22 cellular contexts compared by ENCODE assay signal in genomic region chr17:82740906-82741759, GRCh38. TPM values are rescaled to one million over a fixed set of nuclear protein-coding genes. Genes with fewer than 3 reads are reported as not detected.
A peak's percentile ranks its signal among the peaks of the same experiment; 100 is the strongest.
DNase-seq lines count a peak whose midpoint lies in the region; ATAC-seq and TF ChIP-seq lines count a peak whose summit lies in the region.
"Had no signal": no experiment of that assay in that cellular context is flagged by ENCODE, and none has a peak within 500 bp of the region (broad histone marks: within the 10 kb centered on the region; RNA-seq: fewer than 3 reads in every experiment).

No MANE protein-coding gene starts in this region.

- no peaks in the 10 kb centered on the region for H3K79me1 ChIP-seq in H9 (ENCODE audit: insufficient read depth, low read depth, low read length, poor library complexity, severe bottlenecking)

- peaks cover 2% of the 10 kb centered on the region; the same call in 1 of the 2 replicates for H3K27me3 Mint-ChIP-seq in H9 (ENCODE audit: low read depth)
- H3K27me3 Mint-ChIP-seq: activated CD4-positive, alpha-beta memory T cell treated with anti-CD3 and anti-CD28 coated beads for 36 hours had no signal

- no peak overlapping the region for H3K4me3 Mint-ChIP-seq in H9
- H3K4me3 Mint-ChIP-seq: activated CD4-positive, alpha-beta memory T cell treated with anti-CD3 and anti-CD28 coated beads for 36 hours; CD8-positive, alpha-beta T cell; nephron had no signal

- H3K18ac ChIP-seq in H9 (ENCODE audit: insufficient read length, low read depth, low read length) = no peak overlapping the region

- H3K23ac ChIP-seq in H9 (ENCODE audit: insufficient read length, low read depth, low read length) = no peak overlapping the region

- peaks cover 19 to 20% of the 10 kb centered on the region in 2 experiments for H3K4me1 Mint-ChIP-seq in H9
- H3K4me1 Mint-ChIP-seq: nephron had no signal

- H2BK5ac ChIP-seq in H9 (ENCODE audit: insufficient read length, low read length) = no peak overlapping the region

- H2AFZ ChIP-seq in HCT116 (ENCODE audit: low read depth, low read length, poor library complexity, severe bottlenecking) = no peak overlapping the region
- H2AFZ ChIP-seq in H9 (ENCODE audit: low read length) = no peak overlapping the region

- H3K79me2 ChIP-seq in HCT116 (ENCODE audit: insufficient read depth, low read length) = no peaks in the 10 kb centered on the region
- H3K79me2 ChIP-seq in H9 (ENCODE audit: insufficient read depth, low read length) = no peaks in the 10 kb centered on the region

- H3K9me3 Mint-ChIP-seq in H9 = peaks cover 23 to 25% of the 10 kb centered on the region in 2 experiments

- no peak overlapping the region for H2BK12ac ChIP-seq in H9 (ENCODE audit: insufficient read length, low read depth, low read length)

- no peaks in the 10 kb centered on the region for H3K9me2 ChIP-seq in HCT116 (ENCODE audit: insufficient read depth)

- no TSS peak for BruUV-seq in HCT116 (replicated peaks; lab: Mats Ljungman, UMichigan)

- no peak overlapping the region for H2AK5ac ChIP-seq in H9 (ENCODE audit: insufficient read length, low read length)

- no peak overlapping the region for H4K91ac ChIP-seq in H9 (ENCODE audit: insufficient read length, low read depth, low read length)

- peaks cover 17 to 24% of the 10 kb centered on the region in 2 experiments; a peak in 3 of 4 replicates for H3K9me3 ChIP-seq in HCT116 (ENCODE audit: control insufficient read depth in 1 of 2, insufficient read depth in 1 of 2, low read depth in 1 of 2, low read length in 2 of 2)
- H3K9me3 ChIP-seq in Peyer's patch = peaks cover 0 to 6% (median 2%) of the 10 kb centered on the region in 4 donors
- peaks cover 4% of the 10 kb centered on the region for H3K9me3 ChIP-seq in lower lobe of right lung
- H3K9me3 ChIP-seq in H9 (ENCODE audit: control insufficient read depth, low read depth, low read length) = no peaks in the 10 kb centered on the region
- H3K9me3 ChIP-seq: sigmoid colon had no signal

- H3K23me2 ChIP-seq in H9 (ENCODE audit: insufficient read length, low read depth, low read length, poor library complexity, severe bottlenecking) = no peaks in the 10 kb centered on the region

- no peaks in the 10 kb centered on the region for H4K20me1 ChIP-seq in HCT116 (ENCODE audit: insufficient read depth)
- H4K20me1 ChIP-seq in H9 (ENCODE audit: control insufficient read depth, insufficient read depth, insufficient read length) = no peaks in the 10 kb centered on the region

- H3K27me3 ChIP-seq in HCT116 (ENCODE audit: insufficient read depth, low read length) (no peaks in the 10 kb centered on the region), Peyer's patch (no peaks in the 10 kb centered on the region), lower lobe of right lung (ENCODE audit: low read depth) (no peaks in the 10 kb centered on the region), H9 (ENCODE audit: insufficient read depth, low read length) (no peaks in the 10 kb centered on the region)
- H3K27me3 ChIP-seq: brain microvascular endothelial cell, heart right ventricle, sigmoid colon, uterus had no signal

- no CpG with 5 or more reads among the region's 10 CpGs for WGBS in H9 (ENCODE audit: extremely low coverage, insufficient read length, low lambda C conversion rate)

- no peak for TF ChIP-seq RAD21 in HCT116 (IDR thresholded peaks at IDR 0.05; ENCODE audit: low read depth)

- POLR2A ChIA-PET in HCT116 (lab: Charles Lee) = interaction anchor here (0.9 kb wide), 1 partner anchor 25 kb away, joined by 3 read pairs; the partner anchor contains the start of gene FN3KRP

- H3K4me1 ChIP-seq in HCT116 (ENCODE audit: control insufficient read depth in 1 of 2, insufficient read depth in 2 of 2, low read length in 2 of 2) (no peaks in the 10 kb centered on the region), Peyer's patch (peaks cover 0 to 9% (median 0%) of the 10 kb centered on the region in 4 donors), lower lobe of right lung (peaks cover 7% of the 10 kb centered on the region), H9 (ENCODE audit: insufficient read depth, low read length) (no peaks in the 10 kb centered on the region)
- H3K4me1 ChIP-seq: uterus had no signal

- H3K36me3 Mint-ChIP-seq in H9 (ENCODE audit: insufficient read depth in 1 of 3, low read depth in 3 of 3) = peaks cover 40 to 58% (median 56%) of the 10 kb centered on the region in 3 experiments

- H4K8ac ChIP-seq in H9 (replicated peaks; ENCODE audit: insufficient read length, low read depth, low read length) = no peak overlapping the region

- H3K9ac ChIP-seq in HCT116 (ENCODE audit: low read length) = no peak overlapping the region
- no peak overlapping the region for H3K9ac ChIP-seq in H9 (ENCODE audit: extremely low read depth, insufficient read length, low read length)

- H3K27ac ChIP-seq in HCT116 (ENCODE audit: low read depth, low read length) = no peak overlapping the region
- peak overlapping the region in 2 of 4 donors; percentile 39 to 68 for H3K27ac ChIP-seq in Peyer's patch
- H3K27ac ChIP-seq in epithelial cell of prostate = no peak overlapping the region
- no peak overlapping the region for H3K27ac ChIP-seq in lower lobe of right lung
- no peak overlapping the region for H3K27ac ChIP-seq in H9 (ENCODE audit: insufficient read length, low read depth, low read length)
- H3K27ac ChIP-seq: brain microvascular endothelial cell, heart right ventricle, left lung, sigmoid colon, uterus had no signal

- H3K27ac Mint-ChIP-seq in H9 = no peak overlapping the region
- H3K27ac Mint-ChIP-seq: activated CD4-positive, alpha-beta memory T cell treated with anti-CD3 and anti-CD28 coated beads for 36 hours; CD8-positive, alpha-beta T cell; nephron had no signal

- H4K5ac ChIP-seq in H9 (ENCODE audit: insufficient read length, low read depth, low read length) = no peak overlapping the region

- H3K4me2 ChIP-seq in HCT116 (ENCODE audit: low read length) (no peak overlapping the region), H9 (ENCODE audit: insufficient read depth, insufficient read length, low read length) (no peak overlapping the region)

- no peak overlapping the region for H2BK20ac ChIP-seq in H9 (ENCODE audit: low read depth, low read length, poor library complexity, severe bottlenecking)

- CTCF ChIA-PET in HCT116 (lab: Charles Lee) = no interaction called here

- TF ChIP-seq CTCF in HCT116 (IDR thresholded peaks at IDR 0.05 in 2 of 3, conservative IDR thresholded peaks at IDR 0.05 in 1 of 3; ENCODE audit: borderline replicate concordance in 1 of 3, insufficient read depth in 1 of 3, low read depth in 2 of 3, low read length in 2 of 3) (no peak), Peyer's patch (IDR thresholded peaks at IDR 0.05) (no peak), lower lobe of right lung (IDR thresholded peaks at IDR 0.05) (no peak), H9 (conservative IDR thresholded peaks at IDR 0.05) (no peak)

- H2BK120ac ChIP-seq in H9 (ENCODE audit: low read depth, low read length, poor library complexity, severe bottlenecking) = no peak overlapping the region

- intact Hi-C loops in HCT116 (cut with micrococcal nuclease) (no loop called here), lower lobe of right lung (cut with DNase I) (no loop called here)

- no peak for DNase-seq in HCT116 (ENCODE audit: low read depth, low spot score)
- DNase-seq in Peyer's patch = peak in 2 of 3 donors; percentile 75 to 84
- peak; percentile 45 for DNase-seq in epithelial cell of prostate (ENCODE audit: low read depth, low spot score)
- DNase-seq in lower lobe of right lung = peak; percentile 18
- no peak for DNase-seq in H9
- no peak for DNase-seq in NOMO-1 treated with dmso at 0.1 percent for 144 hours (lab: John Stamatoyannopoulos, UW; ENCODE audit: unreplicated experiment)
- DNase-seq: activated CD4-positive, alpha-beta memory T cell treated with anti-CD3 and anti-CD28 coated beads for 36 hours; activated effector memory CD4-positive, alpha-beta T cell treated with anti-CD3 and anti-CD28 coated beads, Interleukin-2, amount 50 U/mL, for 16 hours; brain microvascular endothelial cell; CD8-positive, alpha-beta T cell; DND-41; heart right ventricle; NCI-H1105; NCI-H2081 treated with DMSO at 0.1 percent for 48 hours; NCI-H524 treated with DMSO at 0.1 percent for 48 hours; SHP77; sigmoid colon; stimulated activated CD8-positive, alpha-beta memory T cell treated with anti-CD3 and anti-CD28 coated beads, Interleukin-4, amount 100 ng/mL, for 48 hours; uterus had no signal

- H3T11ph ChIP-seq in H9 (ENCODE audit: low read length) = no peak overlapping the region

- RAD21 ChIA-PET in HCT116 (lab: Charles Lee; ENCODE audit: low non-redundant PET in 1 of 2, low total read pairs in 2 of 2, uncharacterized antibody in 2 of 2, unreplicated experiment in 2 of 2) = no interaction called here

- H3K14ac ChIP-seq in H9 (ENCODE audit: insufficient read depth, low read length) = no peak overlapping the region

- no peak overlapping the region for H2BK15ac ChIP-seq in H9 (ENCODE audit: low read depth, low read length)

- H3K36me3 ChIP-seq in HCT116 (ENCODE audit: control insufficient read depth in 1 of 2, insufficient read depth in 2 of 2, low read length in 2 of 2) (peaks cover 0 to 5% of the 10 kb centered on the region in 2 experiments; a peak in 1 of 4 replicates), Peyer's patch (peaks cover 0 to 41% (median 0%) of the 10 kb centered on the region in 3 donors), lower lobe of right lung (peaks cover 36% of the 10 kb centered on the region)
- H3K36me3 ChIP-seq: uterus had no signal

- H3K4ac ChIP-seq in H9 (ENCODE audit: low read depth, low read length) = no peak overlapping the region

- ATAC-seq in HCT116 (no peak), lower lobe of right lung (no peak), GM18511 (IDR thresholded peaks at IDR 0.05; ENCODE audit: unreplicated experiment) (no peak)
- ATAC-seq: CD8-positive, alpha-beta T cell; heart right ventricle; left lung had no signal

- TF ChIP-seq POLR2A in HCT116 (IDR thresholded peaks at IDR 0.05; ENCODE audit: borderline replicate concordance, extremely low read depth, insufficient read depth, insufficient read length) (no peak), Peyer's patch (IDR thresholded peaks at IDR 0.05) (no peak)

- H3K56ac ChIP-seq in H9 (ENCODE audit: insufficient read length, low read depth, low read length) = no peak overlapping the region

- H3K4me3 ChIP-seq in HCT116 (replicated peaks in 1 of 2; ENCODE audit: low read depth in 1 of 2, low read length in 2 of 2) (no peak overlapping the region), Peyer's patch (no peak overlapping the region), lower lobe of right lung (no peak overlapping the region)
- H3K4me3 ChIP-seq: heart right ventricle, left lung, sigmoid colon, uterus had no signal

RNA-seq across cellular contexts. Expression of gene FN3K, which starts 5.7 kb away (rescaled TPM):
- total RNA-seq in HCT116 (2021; ENCODE audit: unreplicated experiment) = 9.9 TPM
- polyA plus RNA-seq in HCT116 (2012) = 8.6 and 10.7 TPM in 2 replicates
- 10 to 100 TPM; 14.0 to 56.3 (median 23.0) TPM for total RNA-seq in Peyer's patch
- 27.9 TPM for total RNA-seq in lower lobe of right lung
- 23.6 and 28.3 TPM in 2 replicates for total RNA-seq in H9 (2021)

RNA-seq across cellular contexts. Expression of gene TBCD, which starts 10.7 kb away (rescaled TPM):
- total RNA-seq in HCT116 (2021; ENCODE audit: unreplicated experiment) = 152 TPM
- 140 and 154 TPM in 2 replicates for polyA plus RNA-seq in HCT116 (2012)
- 100 to 1,000 TPM in 1 of 4 donors, 10 to 100 TPM in 3; 58.7 to 130 (median 74.8) TPM for total RNA-seq in Peyer's patch
- 84.8 TPM for total RNA-seq in lower lobe of right lung
- total RNA-seq in H9 (2021) = 123 and 129 TPM in 2 replicates

RNA-seq across cellular contexts. Expression of gene FN3KRP, which starts 24.6 kb away (rescaled TPM):
- 35.2 TPM for total RNA-seq in HCT116 (2021; ENCODE audit: unreplicated experiment)
- polyA plus RNA-seq in HCT116 (2012) = 32.5 and 35.2 TPM in 2 replicates
- total RNA-seq in Peyer's patch = 10 to 100 TPM; 15.5 to 33.0 (median 19.7) TPM
- total RNA-seq in lower lobe of right lung = 28.1 TPM
- 31.9 and 32.9 TPM in 2 replicates for total RNA-seq in H9 (2021)

RNA-seq across cellular contexts. Expression of gene RAB40B, which starts 42.6 kb away (rescaled TPM):
- total RNA-seq in HCT116 (2021; ENCODE audit: unreplicated experiment) (22.1 TPM), Peyer's patch (10 to 100 TPM; 13.3 to 63.5 (median 29.1) TPM), lower lobe of right lung (10.2 TPM), H9 (2021) (3.5 and 5.1 TPM in 2 replicates)
- polyA plus RNA-seq in HCT116 (2012) = 14.6 and 16.4 TPM in 2 replicates

Comparison
In these comparisons a context has a peak if more than half of its experiments do, and no peak if none do; other contexts are left out.
1. DNase-seq: peak in Peyer's patch (2 of 3), epithelial cell of prostate (single experiment) and lower lobe of right lung (single experiment); none in HCT116 (single experiment), H9 (single experiment) and NOMO-1 treated with dmso at 0.1 percent for 144 hours (single experiment).